ENCODE assay signal across 18 cellular contexts in genomic region chr12:12600659-12601058, GRCh38. TPM values are rescaled to one million over a fixed set of nuclear protein-coding genes. Genes with fewer than 3 reads are reported as not detected.
DNase-seq lines count a peak whose midpoint lies in the region; ATAC-seq and TF ChIP-seq lines count a peak whose summit lies in the region.
"Had no signal": no experiment of that assay in that cellular context is flagged by ENCODE, and none has a peak within 500 bp of the region (broad histone marks: within the 10 kb centered on the region; RNA-seq: fewer than 3 reads in every experiment).

No MANE protein-coding gene starts in this region.

- H3K27ac ChIP-seq in PC-3 (ENCODE audit: low read length) (peak overlapping the region; percentile 68), right cardiac atrium (ENCODE audit: low read length) (no peak overlapping the region)
- H3K27ac ChIP-seq: GM23248, thoracic aorta had no signal

- ATAC-seq in PC-3 = no peak
- no peak for ATAC-seq in right cardiac atrium
- ATAC-seq in activated CD8-positive, alpha-beta T cell treated with anti-CD3 and anti-CD28 coated beads, Interleukin-2, amount 10 ng/mL, durations not matched to agents 7 days and 5 days = no peak
- no peak for ATAC-seq in GM18909 (IDR thresholded peaks at IDR 0.05; ENCODE audit: poor library complexity, unreplicated experiment)

- H3K4me1 ChIP-seq in PC-3 (ENCODE audit: insufficient read depth, low read length) = peaks cover 18% of the 10 kb centered on the region
- no peaks in the 10 kb centered on the region for H3K4me1 ChIP-seq in right cardiac atrium (ENCODE audit: control insufficient read depth, insufficient read depth, low read length)

- H3K9ac ChIP-seq in PC-3 (ENCODE audit: low read length) = no peak overlapping the region
- H3K9ac ChIP-seq: GM23248 had no signal

- H3K27me3 Mint-ChIP-seq in activated CD8-positive, alpha-beta T cell treated with anti-CD3 and anti-CD28 coated beads, Interleukin-2, amount 10 ng/mL, durations not matched to agents 7 days and 5 days (ENCODE audit: low read depth) = peaks cover 20% of the 10 kb centered on the region

- no peak overlapping the region for H2AFZ ChIP-seq in PC-3 (ENCODE audit: low read length)
- H2AFZ ChIP-seq: GM23248 had no signal

- H3K27me3 ChIP-seq in PC-3 (ENCODE audit: low read length) (no peaks in the 10 kb centered on the region), right cardiac atrium (ENCODE audit: control insufficient read depth, insufficient read depth) (no peaks in the 10 kb centered on the region)

- in situ Hi-C loops in KBM-7 (cut with MboI; ENCODE audit: low pct_unique_long_range_greater_than_20kb, low sequenced_read_pairs) (loop anchor here (25.0 kb wide), 1 partner anchor 112 kb away; the partner anchor contains the start of gene CDKN1B), GM13977 (cut with MboI; ENCODE audit: low pct_unique_long_range_greater_than_20kb, low sequenced_read_pairs, unreplicated experiment) (no loop called here)

- no peaks in the 10 kb centered on the region for H3K4me1 Mint-ChIP-seq in activated CD8-positive, alpha-beta T cell treated with anti-CD3 and anti-CD28 coated beads, Interleukin-2, amount 10 ng/mL, durations not matched to agents 7 days and 5 days (ENCODE audit: low read depth)
- H3K4me1 Mint-ChIP-seq: naive B cell had no signal

- no peak overlapping the region for H3K27ac Mint-ChIP-seq in activated CD8-positive, alpha-beta T cell treated with anti-CD3 and anti-CD28 coated beads, Interleukin-2, amount 10 ng/mL, durations not matched to agents 7 days and 5 days
- H3K27ac Mint-ChIP-seq: naive B cell, progenitor cell of endocrine pancreas had no signal

- H3K4me3 Mint-ChIP-seq in activated CD8-positive, alpha-beta T cell treated with anti-CD3 and anti-CD28 coated beads, Interleukin-2, amount 10 ng/mL, durations not matched to agents 7 days and 5 days = no peak overlapping the region
- H3K4me3 Mint-ChIP-seq: naive B cell had no signal

- H3K79me2 ChIP-seq in PC-3 (ENCODE audit: low read length) = no peaks in the 10 kb centered on the region

- DNase-seq in KBM-7 (peak; percentile 44), PC-3 (no peak), right cardiac atrium (peak in 2 of 3 donors; percentile 20 to 61), pons (ENCODE audit: low spot score) (peak; percentile 62), kidney glomerular epithelial cell (lab: John Stamatoyannopoulos, UW) (no peak), GM13977 (ENCODE audit: low spot score) (no peak)
- no peak for DNase-seq in activated CD8-positive, alpha-beta T cell treated with anti-CD3 and anti-CD28 coated beads, Interleukin-2, amount 10 ng/mL, durations not matched to agents 7 days and 5 days
- DNase-seq: activated CD4-positive, alpha-beta T cell treated with anti-CD3 and anti-CD28 coated beads for 1 hour; activated effector memory CD4-positive, alpha-beta T cell treated with Interleukin-2 at 50 U/mL for 16 hours; DMS 273 treated with DMSO at 0.1 percent for 48 hours; GM23248; naive B cell; NCI-H1694 treated with DMSO at 0.1 percent for 48 hours; NCI-H345 had no signal

- peak overlapping the region; percentile 47 for H3K4me2 ChIP-seq in PC-3 (ENCODE audit: low read length)

- H3K36me3 ChIP-seq in PC-3 (ENCODE audit: low read depth, low read length) = no peaks in the 10 kb centered on the region
- H3K36me3 ChIP-seq: thoracic aorta had no signal

- no peaks in the 10 kb centered on the region for H3F3A ChIP-seq in PC-3 (ENCODE audit: low read length, unreplicated experiment)

- intact Hi-C loops in PC-3 (cut with micrococcal nuclease) (no loop called here), right cardiac atrium (cut with DNase I) (loop anchor here in 1 of 4 donors (10.0 kb wide), 1 partner anchor 706 kb away; no protein-coding TSS in a partner anchor)

- BruUV-seq in PC-3 (replicated peaks; lab: Mats Ljungman, UMichigan) = no TSS peak

- H3K36me3 Mint-ChIP-seq in activated CD8-positive, alpha-beta T cell treated with anti-CD3 and anti-CD28 coated beads, Interleukin-2, amount 10 ng/mL, durations not matched to agents 7 days and 5 days (ENCODE audit: low read depth) = no peaks in the 10 kb centered on the region

- 72% methylated on average over 8 of the region's 8 CpGs for WGBS in right cardiac atrium

- POLR2A ChIA-PET in PC-3 (lab: Charles Lee; ENCODE audit: unreplicated experiment) = no interaction called here
- POLR2A ChIA-PET in activated CD8-positive, alpha-beta T cell treated with anti-CD3 and anti-CD28 coated beads, Interleukin-2, amount 10 ng/mL, durations not matched to agents 7 days and 5 days (lab: Charles Lee) = no interaction called here

- no peaks in the 10 kb centered on the region for H4K20me1 ChIP-seq in PC-3 (ENCODE audit: low read length)

- TF ChIP-seq CTCF in PC-3 (conservative IDR thresholded peaks at IDR 0.05; ENCODE audit: low read depth, low read length) = no peak
- TF ChIP-seq CTCF in GM13977 (IDR thresholded peaks at IDR 0.05; ENCODE audit: extremely low read depth, insufficient read depth, missing control alignments) = no peak

- H3K9me2 ChIP-seq in PC-3 (replicated peaks; ENCODE audit: low read length) = no peaks in the 10 kb centered on the region

- H3K9me3 ChIP-seq in PC-3 (ENCODE audit: low read length) = no peaks in the 10 kb centered on the region
- no peaks in the 10 kb centered on the region for H3K9me3 ChIP-seq in right cardiac atrium (ENCODE audit: control insufficient read depth, low read length)
- H3K9me3 ChIP-seq: thoracic aorta had no signal

- H3K4me3 ChIP-seq in PC-3 (ENCODE audit: low read length) (no peak overlapping the region), right cardiac atrium (ENCODE audit: low read length) (no peak overlapping the region)
- H3K4me3 ChIP-seq: GM23248, lung, thoracic aorta had no signal

- CTCF ChIA-PET in PC-3 (lab: Charles Lee) = no interaction called here
- CTCF ChIA-PET in activated CD8-positive, alpha-beta T cell treated with anti-CD3 and anti-CD28 coated beads, Interleukin-2, amount 10 ng/mL, durations not matched to agents 7 days and 5 days (lab: Charles Lee) = interaction anchor here (1.2 kb wide), 1 partner anchor 38 kb away, joined by 3 read pairs; the partner anchor contains the start of gene DUSP16

- peaks cover 4% of the 10 kb centered on the region for H3K9me3 Mint-ChIP-seq in activated CD8-positive, alpha-beta T cell treated with anti-CD3 and anti-CD28 coated beads, Interleukin-2, amount 10 ng/mL, durations not matched to agents 7 days and 5 days (ENCODE audit: insufficient read depth)

RNA-seq across cellular contexts. Expression of gene CREBL2, which starts 11.0 kb away (rescaled TPM):
- total RNA-seq in PC-3 (2014; rRNA removed) = 11.7 and 14.2 TPM in 2 replicates
- total RNA-seq in right cardiac atrium = 10 to 100 TPM; 22.4 to 24.9 (median 23.4) TPM
- polyA plus RNA-seq in right cardiac atrium = 16.7 TPM
- 10 to 100 TPM; 13.2 to 14.3 TPM for total RNA-seq in activated CD8-positive, alpha-beta T cell treated with anti-CD3 and anti-CD28 coated beads, Interleukin-2, amount 10 ng/mL, durations not matched to agents 7 days and 5 days

RNA-seq across cellular contexts. Expression of gene DUSP16, which starts 38.0 kb away (rescaled TPM):
- total RNA-seq in PC-3 (2014; rRNA removed) = 4.4 and 6.7 TPM in 2 replicates
- 10 to 100 TPM; 11.1 to 17.2 (median 14.3) TPM for total RNA-seq in right cardiac atrium
- polyA plus RNA-seq in right cardiac atrium = 4.2 TPM
- 10 to 100 TPM; 17.4 to 19.0 TPM for total RNA-seq in activated CD8-positive, alpha-beta T cell treated with anti-CD3 and anti-CD28 coated beads, Interleukin-2, amount 10 ng/mL, durations not matched to agents 7 days and 5 days

Comparison
In these comparisons a context has a peak if more than half of its experiments do, and no peak if none do; other contexts are left out.
1. DNase-seq: peak in KBM-7 (single experiment), right cardiac atrium (2 of 3) and pons (single experiment); none in PC-3 (single experiment), activated CD8-positive, alpha-beta T cell treated with anti-CD3 and anti-CD28 coated beads, Interleukin-2, amount 10 ng/mL, durations not matched to agents 7 days and 5 days (single experiment), kidney glomerular epithelial cell (single experiment) and GM13977 (single experiment).